Comparison of ENCODE assay signal across 1 cellular context in the genomic region with DNA sequence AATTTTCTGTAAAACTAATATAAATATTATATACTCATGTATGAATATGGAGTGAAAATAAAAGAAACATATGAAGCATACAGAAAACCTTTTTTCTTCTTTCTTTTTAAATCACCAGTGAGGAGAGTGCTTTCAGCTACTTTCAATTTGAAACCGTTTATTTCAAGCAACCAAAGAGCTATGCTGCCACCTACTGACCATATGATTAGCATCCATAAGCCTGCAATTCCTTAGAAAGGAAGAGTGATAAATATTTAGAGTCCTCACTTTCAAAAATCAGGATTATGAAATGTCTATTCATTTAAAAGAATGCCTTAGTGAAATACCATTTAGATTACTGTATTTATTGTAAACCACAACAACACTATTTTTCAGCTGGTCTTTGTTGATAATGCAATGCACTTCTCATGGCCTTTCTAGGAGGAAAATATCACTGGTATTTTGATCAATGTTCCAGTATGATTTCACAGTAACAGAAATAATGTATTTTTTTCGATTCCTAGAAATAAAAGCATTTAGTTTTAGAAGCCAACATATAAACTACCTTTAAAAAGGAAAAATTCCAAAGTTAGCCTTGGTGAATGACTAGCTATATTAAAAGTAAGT.
TF ChIP-seq lines count a peak whose summit lies in the region.

No MANE protein-coding gene starts in this region.

TF ChIP-seq in GM23338, 12 proteins besides CTCF, POLR2A, EP300 and RAD21 (continued from another document):
- TF ChIP-seq EZH2phosphoT487 (IDR thresholded peaks at IDR 0.05; ENCODE audit: unreplicated experiment) (no peak), ZNF331 (CRISPR knock-in tag; IDR thresholded peaks at IDR 0.05; ENCODE audit: low read depth) (no peak)
- TF ChIP-seq, protein P1, sequence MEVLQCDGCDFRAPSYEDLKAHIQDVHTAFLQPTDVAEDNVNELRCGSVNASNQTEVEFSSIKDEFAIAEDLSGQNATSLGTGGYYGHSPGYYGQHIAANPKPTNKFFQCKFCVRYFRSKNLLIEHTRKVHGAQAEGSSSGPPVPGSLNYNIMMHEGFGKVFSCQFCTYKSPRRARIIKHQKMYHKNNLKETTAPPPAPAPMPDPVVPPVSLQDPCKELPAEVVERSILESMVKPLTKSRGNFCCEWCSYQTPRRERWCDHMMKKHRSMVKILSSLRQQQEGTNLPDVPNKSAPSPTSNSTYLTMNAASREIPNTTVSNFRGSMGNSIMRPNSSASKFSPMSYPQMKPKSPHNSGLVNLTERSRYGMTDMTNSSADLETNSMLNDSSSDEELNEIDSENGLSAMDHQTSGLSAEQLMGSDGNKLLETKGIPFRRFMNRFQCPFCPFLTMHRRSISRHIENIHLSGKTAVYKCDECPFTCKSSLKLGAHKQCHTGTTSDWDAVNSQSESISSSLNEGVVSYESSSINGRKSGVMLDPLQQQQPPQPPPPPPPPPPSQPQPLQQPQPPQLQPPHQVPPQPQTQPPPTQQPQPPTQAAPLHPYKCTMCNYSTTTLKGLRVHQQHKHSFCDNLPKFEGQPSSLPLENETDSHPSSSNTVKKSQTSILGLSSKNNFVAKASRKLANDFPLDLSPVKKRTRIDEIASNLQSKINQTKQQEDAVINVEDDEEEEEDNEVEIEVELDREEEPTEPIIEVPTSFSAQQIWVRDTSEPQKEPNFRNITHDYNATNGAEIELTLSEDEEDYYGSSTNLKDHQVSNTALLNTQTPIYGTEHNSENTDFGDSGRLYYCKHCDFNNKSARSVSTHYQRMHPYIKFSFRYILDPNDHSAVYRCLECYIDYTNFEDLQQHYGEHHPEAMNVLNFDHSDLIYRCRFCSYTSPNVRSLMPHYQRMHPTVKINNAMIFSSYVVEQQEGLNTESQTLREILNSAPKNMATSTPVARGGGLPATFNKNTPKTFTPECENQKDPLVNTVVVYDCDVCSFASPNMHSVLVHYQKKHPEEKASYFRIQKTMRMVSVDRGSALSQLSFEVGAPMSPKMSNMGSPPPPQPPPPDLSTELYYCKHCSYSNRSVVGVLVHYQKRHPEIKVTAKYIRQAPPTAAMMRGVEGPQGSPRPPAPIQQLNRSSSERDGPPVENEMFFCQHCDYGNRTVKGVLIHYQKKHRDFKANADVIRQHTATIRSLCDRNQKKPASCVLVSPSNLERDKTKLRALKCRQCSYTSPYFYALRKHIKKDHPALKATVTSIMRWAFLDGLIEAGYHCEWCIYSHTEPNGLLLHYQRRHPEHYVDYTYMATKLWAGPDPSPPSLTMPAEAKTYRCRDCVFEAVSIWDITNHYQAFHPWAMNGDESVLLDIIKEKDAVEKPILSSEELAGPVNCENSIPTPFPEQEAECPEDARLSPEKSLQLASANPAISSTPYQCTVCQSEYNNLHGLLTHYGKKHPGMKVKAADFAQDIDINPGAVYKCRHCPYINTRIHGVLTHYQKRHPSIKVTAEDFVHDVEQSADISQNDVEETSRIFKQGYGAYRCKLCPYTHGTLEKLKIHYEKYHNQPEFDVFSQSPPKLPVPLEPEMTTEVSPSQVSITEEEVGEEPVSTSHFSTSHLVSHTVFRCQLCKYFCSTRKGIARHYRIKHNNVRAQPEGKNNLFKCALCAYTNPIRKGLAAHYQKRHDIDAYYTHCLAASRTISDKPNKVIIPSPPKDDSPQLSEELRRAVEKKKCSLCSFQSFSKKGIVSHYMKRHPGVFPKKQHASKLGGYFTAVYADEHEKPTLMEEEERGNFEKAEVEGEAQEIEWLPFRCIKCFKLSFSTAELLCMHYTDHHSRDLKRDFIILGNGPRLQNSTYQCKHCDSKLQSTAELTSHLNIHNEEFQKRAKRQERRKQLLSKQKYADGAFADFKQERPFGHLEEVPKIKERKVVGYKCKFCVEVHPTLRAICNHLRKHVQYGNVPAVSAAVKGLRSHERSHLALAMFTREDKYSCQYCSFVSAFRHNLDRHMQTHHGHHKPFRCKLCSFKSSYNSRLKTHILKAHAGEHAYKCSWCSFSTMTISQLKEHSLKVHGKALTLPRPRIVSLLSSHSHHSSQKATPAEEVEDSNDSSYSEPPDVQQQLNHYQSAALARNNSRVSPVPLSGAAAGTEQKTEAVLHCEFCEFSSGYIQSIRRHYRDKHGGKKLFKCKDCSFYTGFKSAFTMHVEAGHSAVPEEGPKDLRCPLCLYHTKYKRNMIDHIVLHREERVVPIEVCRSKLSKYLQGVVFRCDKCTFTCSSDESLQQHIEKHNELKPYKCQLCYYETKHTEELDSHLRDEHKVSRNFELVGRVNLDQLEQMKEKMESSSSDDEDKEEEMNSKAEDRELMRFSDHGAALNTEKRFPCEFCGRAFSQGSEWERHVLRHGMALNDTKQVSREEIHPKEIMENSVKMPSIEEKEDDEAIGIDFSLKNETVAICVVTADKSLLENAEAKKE (CRISPR knock-in tag; IDR thresholded peaks at IDR 0.05) = no peak
TF ChIP-seq in GM23338: peak in this region for 0.
